In the genomic region with DNA sequence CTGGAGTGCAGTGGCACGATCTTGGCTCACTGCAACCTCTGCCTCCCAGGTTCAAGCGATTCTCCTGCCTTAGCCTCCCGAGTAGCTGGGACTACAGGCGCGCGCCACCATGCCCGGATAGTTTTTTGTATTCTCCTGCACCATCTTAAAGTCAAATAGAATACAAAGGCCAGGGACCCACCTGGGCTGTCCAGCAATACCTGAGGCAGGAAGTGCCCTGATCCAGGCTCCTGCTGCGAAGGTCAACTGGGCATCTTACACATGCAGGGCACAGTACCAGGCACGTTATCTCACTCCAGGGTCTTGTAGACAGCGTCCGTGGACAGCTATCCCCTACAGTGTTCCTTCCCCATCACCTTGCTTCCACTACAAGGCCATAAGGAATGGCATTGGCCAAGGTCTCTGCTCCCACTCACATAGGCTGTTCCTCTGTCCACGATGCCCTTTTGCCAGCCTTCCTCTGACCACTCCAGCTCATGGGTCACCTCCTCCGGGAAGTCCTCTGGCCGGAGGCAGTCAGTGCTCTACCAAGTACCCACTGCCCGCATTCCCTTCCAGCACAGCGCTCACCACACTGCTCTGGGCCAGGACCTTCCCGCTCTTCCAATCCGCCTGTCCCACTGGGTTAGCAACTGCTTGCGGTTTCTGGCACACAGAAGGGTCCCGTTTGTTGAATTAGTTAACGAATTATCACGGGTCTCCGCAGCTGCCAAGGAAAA, we compare ENCODE assay signal across 1 cellular context.
TF ChIP-seq lines count a peak whose summit lies in the region.

No MANE protein-coding gene starts in this region.

TF ChIP-seq in endothelial cell of umbilical vein, 7 proteins besides CTCF, POLR2A, EP300 and RAD21 (continued from another document):
- TF ChIP-seq FOS (IDR thresholded peaks at IDR 0.05; ENCODE audit: borderline replicate concordance, insufficient read depth, low read length), result no peak
- no peak for TF ChIP-seq GATA2 (IDR thresholded peaks at IDR 0.05; ENCODE audit: insufficient read depth, insufficient read length, low read depth, low read length)
